ENCODE assay signal across 22 cellular contexts in genomic region chr2:46158661-46159060, GRCh38.
A peak's percentile ranks its signal among the peaks of the same experiment; 100 is the strongest.
DNase-seq lines count a peak whose midpoint lies in the region; ATAC-seq, FAIRE-seq and TF ChIP-seq lines count a peak whose summit lies in the region.
"Had no signal": no experiment of that assay in that cellular context is flagged by ENCODE, and none has a peak within 500 bp of the region (broad histone marks: within the 10 kb centered on the region; RNA-seq: fewer than 3 reads in every experiment).

No MANE protein-coding gene starts in this region.

- H3K27ac ChIP-seq in PC-9 (no peak overlapping the region), keratinocyte (ENCODE audit: control insufficient read depth, insufficient read depth, low read length) (no peak overlapping the region)
- H3K27ac ChIP-seq: 22Rv1; BLaER1 treated with 17β-estradiol and CSF1 and Interleukin-3, amounts not matched to agents 10 nM and 100 nM; C4-2B had no signal

- H4K20me1 ChIP-seq in PC-9 (ENCODE audit: insufficient read depth) (no peaks in the 10 kb centered on the region), keratinocyte (ENCODE audit: control insufficient read depth, extremely low read depth, insufficient read depth, low read length) (no peaks in the 10 kb centered on the region)

- POLR2A ChIA-PET in PC-9 (lab: Charles Lee; ENCODE audit: unreplicated experiment) = interaction anchor here (0.6 kb wide), 1 partner anchor 40 kb away, joined by 3 read pairs; no protein-coding TSS in a partner anchor

- no peaks in the 10 kb centered on the region for H3K9me2 ChIP-seq in PC-9 (ENCODE audit: insufficient read depth)

- H3K4me1 ChIP-seq in PC-9 (replicated peaks; ENCODE audit: insufficient read depth) (peaks cover 37% of the 10 kb centered on the region), keratinocyte (ENCODE audit: control insufficient read depth, extremely low read depth, insufficient read depth, low read length) (peaks cover 9% of the 10 kb centered on the region), mucosa of descending colon (ENCODE audit: low read depth) (peaks cover under 1% of the 10 kb centered on the region)

- no peak overlapping the region for H3K9ac ChIP-seq in keratinocyte (ENCODE audit: control insufficient read depth, extremely low read depth, insufficient read depth, low read length)
- H3K9ac ChIP-seq: BLaER1 treated with 17β-estradiol and CSF1 and Interleukin-3, amounts not matched to agents 10 nM and 100 nM had no signal

- peaks cover 16% of the 10 kb centered on the region for H3F3A ChIP-seq in PC-9 (ENCODE audit: insufficient read depth, low read depth)

- FAIRE-seq in keratinocyte (lab: Jason Lieb, UNC) (peak; percentile 29), urothelium cell line (lab: Jason Lieb, UNC) (no peak)
- FAIRE-seq: D721Med, G401.6, GM12891, GM19239 had no signal

- dilution Hi-C loops in keratinocyte (cut with MboI; ENCODE audit: extremely low pct_ligation_motif_present, low sequenced_read_pairs) = no loop called here

- no peak overlapping the region for H2AFZ ChIP-seq in PC-9
- no peak overlapping the region for H2AFZ ChIP-seq in keratinocyte (ENCODE audit: control insufficient read depth, low read length)

- CTCF ChIA-PET in PC-9 (lab: Charles Lee) = no interaction called here

- H3K4me2 ChIP-seq in PC-9 (peak overlapping the region; percentile 1; the same call in 1 of the 2 replicates), keratinocyte (ENCODE audit: control insufficient read depth, extremely low read depth, insufficient read depth, low read depth, low read length) (no peak overlapping the region)
- H3K4me2 ChIP-seq: A549 had no signal

- no TSS peak for BruUV-seq in PC-9 (replicated peaks; lab: Mats Ljungman, UMichigan)

- H3K27me3 ChIP-seq in PC-9 (ENCODE audit: insufficient read depth, low read depth) (no peaks in the 10 kb centered on the region), keratinocyte (ENCODE audit: control insufficient read depth, extremely low read depth, insufficient read depth, low read length) (no peaks in the 10 kb centered on the region)
- H3K27me3 ChIP-seq: BLaER1 treated with 17β-estradiol and CSF1 and Interleukin-3, amounts not matched to agents 10 nM and 100 nM had no signal

- TF ChIP-seq CTCF in PC-9 (conservative IDR thresholded peaks at IDR 0.05) = no peak
- no peak for TF ChIP-seq CTCF in keratinocyte (optimal IDR thresholded peaks at IDR 0.05 in 1 of 3, IDR thresholded peaks at IDR 0.05 in 1 of 3, conservative IDR thresholded peaks at IDR 0.05 in 1 of 3; ENCODE audit: extremely low read depth in 1 of 3, insufficient read depth in 2 of 3, low read length in 3 of 3)
- TF ChIP-seq CTCF in mucosa of descending colon (IDR thresholded peaks at IDR 0.05) = no peak

- no peaks in the 10 kb centered on the region for H3K36me3 ChIP-seq in PC-9 (ENCODE audit: low read depth)
- no peaks in the 10 kb centered on the region for H3K36me3 ChIP-seq in keratinocyte (ENCODE audit: control insufficient read depth in 2 of 2, extremely low read depth in 1 of 2, insufficient read depth in 2 of 2, low read length in 2 of 2)
- no peaks in the 10 kb centered on the region for H3K36me3 ChIP-seq in mucosa of descending colon (ENCODE audit: low read depth)

- H3K79me2 ChIP-seq in PC-9 (ENCODE audit: low read depth) (no peaks in the 10 kb centered on the region), keratinocyte (ENCODE audit: control insufficient read depth, insufficient read depth, low read length) (no peaks in the 10 kb centered on the region)

- H3K4me3 ChIP-seq in PC-9 = no peak overlapping the region
- H3K4me3 ChIP-seq in keratinocyte (ENCODE audit: control insufficient read depth in 2 of 3, extremely low read depth in 1 of 3, insufficient read depth in 2 of 3, low read depth in 1 of 3, low read length in 3 of 3) = no peak overlapping the region
- H3K4me3 ChIP-seq in mucosa of descending colon = no peak overlapping the region
- H3K4me3 ChIP-seq: A549; BLaER1 treated with 17β-estradiol and CSF1 and Interleukin-3, amounts not matched to agents 10 nM and 100 nM had no signal

- H3K9me3 ChIP-seq in PC-9 (ENCODE audit: insufficient read depth, low read depth) = no peaks in the 10 kb centered on the region
- H3K9me3 ChIP-seq in keratinocyte (ENCODE audit: control insufficient read depth, low read depth, low read length) = no peaks in the 10 kb centered on the region
- H3K9me3 ChIP-seq in mucosa of descending colon = no peaks in the 10 kb centered on the region
- H3K9me3 ChIP-seq: A549; BLaER1 treated with 17β-estradiol and CSF1 and Interleukin-3, amounts not matched to agents 10 nM and 100 nM; Caco-2 had no signal

- DNase-seq in LoVo (ENCODE audit: low spot score) = peak; percentile 44
- peak in 1 of 2 experiments; percentile 55 for DNase-seq in PC-9
- DNase-seq in keratinocyte (ENCODE audit: low read depth, low spot score) = no peak
- DNase-seq in mucosa of descending colon = no peak
- DNase-seq in AG08396 (ENCODE audit: low spot score) = no peak
- DNase-seq in urothelium cell line (ENCODE audit: low spot score) = no peak
- DNase-seq: AML-193; Caco-2; Calu3; CD4-positive, alpha-beta T cell; CD8-positive, alpha-beta T cell; DMS79 treated with DMSO at 0.1 percent for 48 hours; GF-D8 had no signal

- no peaks in the 10 kb centered on the region for H3K9me1 ChIP-seq in keratinocyte (ENCODE audit: control insufficient read depth, extremely low read depth, insufficient read depth, low read length)

- intact Hi-C loops in PC-9 (cut with micrococcal nuclease; ENCODE audit: unreplicated experiment) = no loop called here
- intact Hi-C loops in mucosa of descending colon (cut with DNase I, micrococcal nuclease) = no loop called here

- ATAC-seq in mucosa of descending colon = peak; percentile 61
- ATAC-seq in GM19463 (IDR thresholded peaks at IDR 0.05; ENCODE audit: unreplicated experiment) = no peak
- ATAC-seq: A549; CD8-positive, alpha-beta T cell had no signal
